In the genomic region with DNA sequence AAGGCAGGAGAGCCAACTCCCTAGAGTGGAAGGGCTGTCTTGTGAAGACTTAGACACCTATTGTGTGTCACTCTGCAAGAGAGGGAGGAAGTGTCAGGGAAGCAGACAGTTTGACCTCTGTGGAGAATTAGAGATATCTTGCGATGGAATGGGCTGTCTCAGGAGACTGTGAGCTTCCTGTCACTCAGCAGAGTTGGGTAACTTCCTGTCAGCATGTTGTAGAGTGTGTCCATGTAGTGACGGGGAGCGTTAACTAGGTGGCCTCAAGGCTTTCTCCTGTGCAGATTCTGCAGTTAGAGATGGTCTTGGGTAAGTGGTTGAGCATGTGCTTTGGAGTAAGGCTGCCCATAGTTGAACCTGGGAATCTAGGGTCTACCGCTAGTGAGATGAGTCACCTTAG, we compare ENCODE assay signal across 17 cellular contexts.
DNase-seq lines count a peak whose midpoint lies in the region; ATAC-seq, FAIRE-seq and TF ChIP-seq lines count a peak whose summit lies in the region.
"Had no signal": no experiment of that assay in that cellular context is flagged by ENCODE, and none has a peak within 500 bp of the region (broad histone marks: within the 10 kb centered on the region; RNA-seq: fewer than 3 reads in every experiment).

No MANE protein-coding gene starts in this region.

- H3K9ac ChIP-seq in GM12878 (ENCODE audit: control insufficient read depth, insufficient read depth, low read length) = no peak overlapping the region
- H3K9ac ChIP-seq in trophoblast cell (ENCODE audit: low read length) = no peak overlapping the region
- no peak overlapping the region for H3K9ac ChIP-seq in kidney (ENCODE audit: low read length in 2 of 2)

- H3K18ac ChIP-seq in trophoblast cell (ENCODE audit: low read length) = no peak overlapping the region

- ATAC-seq in HG03378 (IDR thresholded peaks at IDR 0.05; ENCODE audit: unreplicated experiment) = peak; percentile 47
- no peak; the same call in 1 of the 3 replicates for ATAC-seq in GM12878
- ATAC-seq: activated T-helper 17 cell treated with anti-CD3 and anti-CD28 coated beads, Interleukin-2, amount 50 U/mL, for 72 hours; gastroesophageal sphincter; left lung had no signal

- intact Hi-C loops in A673 (cut with micrococcal nuclease; ENCODE audit: unreplicated experiment) (no loop called here), GM12878 (cut with micrococcal nuclease; ENCODE audit: unreplicated experiment) (no loop called here), kidney (cut with DNase I) (no loop called here)

- no peak for TF ChIP-seq POLR2A in GM12878 (IDR thresholded peaks at IDR 0.05; ENCODE audit: low read depth, low read length)

- POLR2A ChIA-PET in A673 (lab: Charles Lee; ENCODE audit: low non-redundant PET) = no interaction called here
- POLR2A ChIA-PET in GM12878 (lab: Charles Lee) = no interaction called here

- H3K79me1 ChIP-seq in trophoblast cell (ENCODE audit: low read length) = no peaks in the 10 kb centered on the region

- H2BK12ac ChIP-seq in trophoblast cell (ENCODE audit: low read length) = no peak overlapping the region

- H2BK5ac ChIP-seq in trophoblast cell (ENCODE audit: low read depth, low read length, poor library complexity) = no peak overlapping the region

- no peak overlapping the region for H3K4ac ChIP-seq in trophoblast cell (ENCODE audit: low read depth, low read length)

- in situ Hi-C loops in GM12878 (cut with MboI) = no loop called here

- H3K9me3 ChIP-seq in A673 (ENCODE audit: low read depth, low read length, poor library complexity, severe bottlenecking) (no peaks in the 10 kb centered on the region), GM12878 (replicated peaks; ENCODE audit: control insufficient read depth, insufficient read depth, low read length) (no peaks in the 10 kb centered on the region), trophoblast cell (ENCODE audit: insufficient read depth, low read depth, low read length) (no peaks in the 10 kb centered on the region), kidney (ENCODE audit: control insufficient read depth in 1 of 2, low read length in 2 of 2) (no peaks in the 10 kb centered on the region)
- H3K9me3 ChIP-seq: adrenal gland, gastroesophageal sphincter, left lung had no signal

- no peak overlapping the region for H3K23ac ChIP-seq in trophoblast cell (ENCODE audit: low read length)

- no peak for TF ChIP-seq RAD21 in GM12878 (IDR thresholded peaks at IDR 0.05; ENCODE audit: insufficient read depth, low read depth, low read length)

- H3K14ac ChIP-seq in trophoblast cell (ENCODE audit: low read length) = no peak overlapping the region

- no TSS peak for BruUV-seq in A673 (replicated peaks; lab: Mats Ljungman, UMichigan)
- no TSS peak for BruUV-seq in GM12878 (replicated peaks; lab: Mats Ljungman, UMichigan)

- H3K27me3 ChIP-seq in A673 (replicated peaks; ENCODE audit: insufficient read depth, low read depth, low read length, poor library complexity) (no peaks in the 10 kb centered on the region), GM12878 (replicated peaks in 1 of 2; ENCODE audit: control insufficient read depth in 2 of 2, insufficient read depth in 2 of 2, low read length in 1 of 2) (no peaks in the 10 kb centered on the region; a peak in 1 of 4 replicates), trophoblast cell (ENCODE audit: insufficient read depth, low read length) (no peaks in the 10 kb centered on the region)
- H3K27me3 ChIP-seq: adrenal gland, gastroesophageal sphincter, left lung had no signal

- H2AFZ ChIP-seq in GM12878 (ENCODE audit: control insufficient read depth, low read depth, low read length) = no peak overlapping the region
- H2AFZ ChIP-seq in trophoblast cell (ENCODE audit: insufficient read depth, low read length, poor library complexity) = no peak overlapping the region

- CTCF ChIA-PET in A673 (lab: Charles Lee) (no interaction called here), GM12878 (lab: Yijun Ruan, JAX) (no interaction called here)

- no peak overlapping the region for H2AK5ac ChIP-seq in trophoblast cell (ENCODE audit: low read length)

- no peak overlapping the region for H4K91ac ChIP-seq in trophoblast cell (ENCODE audit: low read depth, low read length)

- H4K8ac ChIP-seq in trophoblast cell (ENCODE audit: low read depth, low read length) = no peak overlapping the region

- H2BK120ac ChIP-seq in trophoblast cell (ENCODE audit: insufficient read depth, low read length, poor library complexity) = no peak overlapping the region

- H3K27ac ChIP-seq in A673 (ENCODE audit: low read depth, low read length, poor library complexity, severe bottlenecking) (no peak overlapping the region), GM12878 (ENCODE audit: control insufficient read depth, insufficient read depth) (no peak overlapping the region), trophoblast cell (ENCODE audit: low read depth, low read length) (no peak overlapping the region), kidney (ENCODE audit: low read depth in 2 of 2, low read length in 2 of 2) (no peak overlapping the region)
- H3K27ac ChIP-seq: adrenal gland, epithelial cell of prostate, gastroesophageal sphincter, left lung had no signal

- RAD21 ChIA-PET in GM12878 (lab: Charles Lee; ENCODE audit: unreplicated experiment) = no interaction called here

- FAIRE-seq in GM12878 (lab: Jason Lieb, UNC) (no peak), frontal cortex (lab: Jason Lieb, UNC) (no peak), kidney (lab: Jason Lieb, UNC) (no peak)

- TF ChIP-seq CTCF in A673 (conservative IDR thresholded peaks at IDR 0.05; ENCODE audit: low read depth, low read length) (no peak), GM12878 (IDR thresholded peaks at IDR 0.05 in 2 of 3, conservative IDR thresholded peaks at IDR 0.05 in 1 of 3; ENCODE audit: control insufficient read depth in 2 of 3, extremely low read depth in 1 of 3, insufficient read depth in 1 of 3, low read depth in 3 of 3, low read length in 3 of 3) (no peak), kidney (IDR thresholded peaks at IDR 0.05; ENCODE audit: borderline replicate concordance, extremely low read depth, insufficient read depth) (no peak)

- no peaks in the 10 kb centered on the region for H3K36me3 ChIP-seq in A673 (ENCODE audit: insufficient read depth, low read length, poor library complexity, severe bottlenecking)
- H3K36me3 ChIP-seq in GM12878 (ENCODE audit: control insufficient read depth in 2 of 2, insufficient read depth in 2 of 2, low read length in 1 of 2) = no peaks in the 10 kb centered on the region
- no peaks in the 10 kb centered on the region for H3K36me3 ChIP-seq in trophoblast cell (ENCODE audit: control insufficient read depth in 1 of 2, insufficient read depth in 2 of 2, low read length in 2 of 2)
- no peaks in the 10 kb centered on the region for H3K36me3 ChIP-seq in kidney (ENCODE audit: control insufficient read depth in 1 of 2, insufficient read depth in 2 of 2, low read length in 2 of 2)
- H3K36me3 ChIP-seq: adrenal gland, gastroesophageal sphincter, left lung had no signal

- H4K20me1 ChIP-seq in GM12878 (ENCODE audit: control insufficient read depth, insufficient read depth) = no peaks in the 10 kb centered on the region

- H4K12ac ChIP-seq in trophoblast cell (ENCODE audit: low read depth, low read length) = no peak overlapping the region

- peaks cover 6% of the 10 kb centered on the region for H3K4me1 ChIP-seq in A673 (ENCODE audit: insufficient read depth, low read length, poor library complexity, severe bottlenecking)
- no peaks in the 10 kb centered on the region for H3K4me1 ChIP-seq in GM12878 (ENCODE audit: control insufficient read depth, insufficient read depth, low read length)
- H3K4me1 ChIP-seq in trophoblast cell (ENCODE audit: control insufficient read depth in 1 of 2, insufficient read depth in 2 of 2, low read length in 2 of 2) = peaks cover 2 to 4% of the 10 kb centered on the region in 2 experiments
- no peaks in the 10 kb centered on the region for H3K4me1 ChIP-seq in kidney (ENCODE audit: control insufficient read depth in 1 of 2, insufficient read depth in 1 of 2, low read depth in 1 of 2, low read length in 2 of 2)
- H3K4me1 ChIP-seq: adrenal gland, gastroesophageal sphincter, left lung had no signal

- H3K4me2 ChIP-seq in GM12878 (ENCODE audit: control insufficient read depth, insufficient read depth) (no peak overlapping the region), trophoblast cell (ENCODE audit: low read length) (no peak overlapping the region)

- SMC1A ChIA-PET in GM12878 (lab: Charles Lee; ENCODE audit: uncharacterized antibody, unreplicated experiment) = no interaction called here

- no peak for TF ChIP-seq EP300 in GM12878 (IDR thresholded peaks at IDR 0.05; ENCODE audit: borderline replicate concordance in 1 of 2, control insufficient read depth in 1 of 2, low read depth in 2 of 2, low read length in 2 of 2)

- WGBS in GM12878 (ENCODE audit: insufficient coverage, insufficient replicate concordance, low lambda C conversion rate, missing lambda C conversion rate) = 30% methylated on average over 4 of the region's 4 CpGs
- no CpG with 5 or more reads among the region's 4 CpGs for WGBS in trophoblast cell (ENCODE audit: extremely low coverage, insufficient coverage, insufficient read length)

- H3K79me2 ChIP-seq in GM12878 (ENCODE audit: control insufficient read depth, insufficient read depth, low read length) = no peaks in the 10 kb centered on the region
- no peaks in the 10 kb centered on the region for H3K79me2 ChIP-seq in trophoblast cell (ENCODE audit: control insufficient read depth, insufficient read depth, low read length, poor library complexity)

- H3K4me3 ChIP-seq in A673 (ENCODE audit: low read depth, low read length, poor library complexity, severe bottlenecking) (no peak overlapping the region), GM12878 (no peak overlapping the region), trophoblast cell (ENCODE audit: low read depth, low read length) (no peak overlapping the region), kidney (ENCODE audit: low read length in 2 of 2) (no peak overlapping the region)
- H3K4me3 ChIP-seq: adrenal gland, gastroesophageal sphincter, left lung had no signal

- DNase-seq in A673 (ENCODE audit: low spot score) = peak; percentile 53
- DNase-seq in NOMO-1 treated with DMSO at 0.1 percent for 48 hours (lab: John Stamatoyannopoulos, UW; ENCODE audit: unreplicated experiment) = peak; percentile 41
- DNase-seq in GM12878 (ENCODE audit: low read depth, low spot score) = no peak
- DNase-seq in frontal cortex (ENCODE audit: low spot score in 2 of 2) = no peak
- no peak for DNase-seq in germinal center (ENCODE audit: low spot score)
- DNase-seq in trophoblast cell = no peak
- no peak for DNase-seq in kidney
- DNase-seq: adrenal gland; left lung; NCI-H187; NCI-H226; SHP77 treated with DMSO at 0.1 percent for 48 hours; stimulated activated naive CD4-positive, alpha-beta T cell had no signal

TF ChIP-seq in GM12878, 131 proteins besides CTCF, POLR2A, EP300 and RAD21 (continues in another document):
- TF ChIP-seq TBL1XR1 (IDR thresholded peaks at IDR 0.05; ENCODE audit: low read depth, low read length) = no peak
- TF ChIP-seq EED (IDR thresholded peaks at IDR 0.05; ENCODE audit: low read depth) = no peak

Comparison
In these comparisons a context has a peak if more than half of its experiments do, and no peak if none do; other contexts are left out.
1. DNase-seq: peak in A673 (single experiment) and NOMO-1 treated with DMSO at 0.1 percent for 48 hours (single experiment); none in GM12878 (single experiment), frontal cortex (0 of 2), germinal center (single experiment), trophoblast cell (0 of 2) and kidney (single experiment).